In genomic region chr18:78525364-78526111, GRCh38 we compare ENCODE assay signal across 31 cellular contexts.
DNase-seq lines count a peak whose midpoint lies in the region; ATAC-seq and TF ChIP-seq lines count a peak whose summit lies in the region.
"Had no signal": no experiment of that assay in that cellular context is flagged by ENCODE, and none has a peak within 500 bp of the region (broad histone marks: within the 10 kb centered on the region; RNA-seq: fewer than 3 reads in every experiment).

No MANE protein-coding gene starts in this region.

- peak; percentile 41 for DNase-seq in Caki2 (ENCODE audit: low read depth)
- DNase-seq in body of pancreas, result no peak
- peak; percentile 11 for DNase-seq in islet precursor cell
- no peak for DNase-seq in NCI-H446 (lab: John Stamatoyannopoulos, UW)
- DNase-seq in NCI-H524 treated with DMSO at 0.1 percent for 48 hours (lab: John Stamatoyannopoulos, UW), result no peak
- no peak for DNase-seq in cortex of kidney (lab: John Stamatoyannopoulos, UW)
- DNase-seq: activated CD4-positive, alpha-beta memory T cell treated with anti-CD3 and anti-CD28 coated beads for 36 hours; activated CD8-positive, alpha-beta memory T cell treated with anti-CD3 and anti-CD28 coated beads, Interleukin-2, amount 50 U/mL, for 4 hours; activated naive CD4-positive, alpha-beta T cell treated with anti-CD3 and anti-CD28 coated beads, Interleukin-2, amount 50 U/mL, for 16 hours; amniotic stem cell; caudate nucleus; CD8-positive, alpha-beta memory T cell; glutamatergic neuron; kidney; natural killer cell; NCI-H1048; NCI-H1694; NCI-H2171 treated with DMSO at 0.1 percent for 48 hours; NCI-H524; retina; stimulated activated CD4-positive, alpha-beta T cell treated with anti-CD3 and anti-CD28 coated beads, Interleukin-1b, Interleukin-23, amount 100 ng/mL, for 48 hours; stimulated activated CD8-positive, alpha-beta memory T cell treated with anti-CD3 and anti-CD28 coated beads, Interleukin-4, amount 100 ng/mL, for 48 hours; T-helper 1 cell; transverse colon had no signal

- H3K4me1 ChIP-seq in body of pancreas, result peaks cover 8% of the 10 kb centered on the region
- H3K4me1 ChIP-seq: SJSA1, transverse colon had no signal

- no peak for TF ChIP-seq CTCF in body of pancreas (IDR thresholded peaks at IDR 0.05)

- H3K27ac ChIP-seq in body of pancreas, result peak overlapping the region in 1 of 4 donors; percentile 37
- H3K27ac ChIP-seq: KMS-11, SJSA1, transverse colon had no signal

- no peaks in the 10 kb centered on the region for H3K36me3 ChIP-seq in body of pancreas (replicated peaks in 1 of 2; ENCODE audit: insufficient read depth in 1 of 2, low read depth in 2 of 2)
- H3K36me3 ChIP-seq: SJSA1, transverse colon had no signal

- H3K4me3 ChIP-seq in body of pancreas, result no peak overlapping the region
- H3K4me3 ChIP-seq: SJSA1, smooth muscle cell, transverse colon had no signal

- no peak for TF ChIP-seq POLR2A in body of pancreas (IDR thresholded peaks at IDR 0.05)

- no peaks in the 10 kb centered on the region for H3K27me3 ChIP-seq in body of pancreas
- H3K27me3 ChIP-seq: SJSA1, transverse colon had no signal

- WGBS in body of pancreas, 2 donors, result 24 to 33% methylated on average over 11 of the region's 11 CpGs

- intact Hi-C loops in body of pancreas (cut with DNase I), result no loop called here

- ATAC-seq in HG03175 (IDR thresholded peaks at IDR 0.05; ENCODE audit: unreplicated experiment) (peak; percentile 76), body of pancreas (peak; percentile 49), GM18519 (IDR thresholded peaks at IDR 0.05; ENCODE audit: low FRiP score, unreplicated experiment) (no peak)
- ATAC-seq: activated CD4-positive, CD25-positive, alpha-beta regulatory T cell treated with anti-CD3 and anti-CD28 coated beads, Interleukin-2, amount 50 U/mL, for 24 hours; HCT116; natural killer cell had no signal

- no peaks in the 10 kb centered on the region for H3K9me3 ChIP-seq in body of pancreas
- H3K9me3 ChIP-seq: transverse colon had no signal

- in situ Hi-C loops in Caki2 (cut with HindIII; ENCODE audit: low pct_unique_long_range_greater_than_20kb, low sequenced_read_pairs), result no loop called here

Comparison
In these comparisons a context has a peak if more than half of its experiments do, and no peak if none do; other contexts are left out.
1. DNase-seq: peak in Caki2 (single experiment) and islet precursor cell (single experiment); none in body of pancreas (0 of 4), NCI-H446 (0 of 2), NCI-H524 treated with DMSO at 0.1 percent for 48 hours (single experiment) and cortex of kidney (single experiment).